Comparison of ENCODE assay signal across 9 cellular contexts in genomic region chr14:103530390-103530789, GRCh38. TPM values are rescaled to one million over a fixed set of nuclear protein-coding genes. Genes with fewer than 3 reads are reported as not detected.
DNase-seq lines count a peak whose midpoint lies in the region; ATAC-seq and TF ChIP-seq lines count a peak whose summit lies in the region.
"Had no signal": no experiment of that assay in that cellular context is flagged by ENCODE, and none has a peak within 500 bp of the region (broad histone marks: within the 10 kb centered on the region; RNA-seq: fewer than 3 reads in every experiment).

No MANE protein-coding gene starts in this region.

- no TSS peak for BruUV-seq in mammary epithelial cell (replicated peaks; lab: Mats Ljungman, UMichigan)

- ATAC-seq in HG03571 (IDR thresholded peaks at IDR 0.05; ENCODE audit: unreplicated experiment) = no peak
- ATAC-seq in HG02798 (IDR thresholded peaks at IDR 0.05; ENCODE audit: poor library complexity, unreplicated experiment) = no peak

- TF ChIP-seq CTCF in DOHH2 (IDR thresholded peaks at IDR 0.05; ENCODE audit: low read depth, low read length, poor library complexity, severe bottlenecking) (no peak), MM.1S (IDR thresholded peaks at IDR 0.05; ENCODE audit: low read length) (no peak), mammary epithelial cell (conservative IDR thresholded peaks at IDR 0.05 in 1 of 2, IDR thresholded peaks at IDR 0.05 in 1 of 2; ENCODE audit: extremely low read depth in 1 of 2, insufficient read depth in 1 of 2, low read depth in 1 of 2, low read length in 2 of 2) (no peak), neural cell (IDR thresholded peaks at IDR 0.05; ENCODE audit: poor library complexity, severe bottlenecking) (no peak)

- dilution Hi-C loops in mammary epithelial cell (cut with HindIII; ENCODE audit: low sequenced_read_pairs) = no loop called here

- H3K9me3 ChIP-seq in DOHH2 (ENCODE audit: control insufficient read depth, insufficient read depth, low read length) (no peaks in the 10 kb centered on the region), MM.1S (replicated peaks; ENCODE audit: insufficient read depth, low read length) (no peaks in the 10 kb centered on the region), mammary epithelial cell (replicated peaks; ENCODE audit: insufficient read depth, low read length) (no peaks in the 10 kb centered on the region), neural cell (ENCODE audit: low read length) (no peaks in the 10 kb centered on the region)
- H3K9me3 ChIP-seq: Peyer's patch had no signal

- peak overlapping the region; percentile 92 for H3K4me2 ChIP-seq in DOHH2 (ENCODE audit: low read length)
- H3K4me2 ChIP-seq in MM.1S (ENCODE audit: low read depth, low read length) = peak overlapping the region; percentile 83; the same call in 1 of the 2 replicates
- H3K4me2 ChIP-seq in mammary epithelial cell (ENCODE audit: insufficient read depth, low read depth, low read length) = peak overlapping the region; percentile 97
- no peak overlapping the region for H3K4me2 ChIP-seq in neural cell (ENCODE audit: low read length)

- TF ChIP-seq RAD21 in neural cell (conservative IDR thresholded peaks at IDR 0.05) = no peak

- H2AFZ ChIP-seq in MM.1S (ENCODE audit: low read length) (no peak overlapping the region), mammary epithelial cell (ENCODE audit: low read depth, low read length) (no peak overlapping the region), neural cell (ENCODE audit: low read depth, low read length) (no peak overlapping the region)

- TF ChIP-seq EP300 in neural cell (conservative IDR thresholded peaks at IDR 0.05; ENCODE audit: poor library complexity, severe bottlenecking) = no peak

- CTCF ChIA-PET in mammary epithelial cell (lab: Charles Lee; ENCODE audit: low non-redundant PET) = no interaction called here

- 58% methylated on average over 6 of the region's 7 CpGs for WGBS in mammary epithelial cell (ENCODE audit: low coverage, missing lambda C conversion rate)

- intact Hi-C loops in mammary epithelial cell (cut with micrococcal nuclease) = no loop called here

- H4K20me1 ChIP-seq in DOHH2 (ENCODE audit: control insufficient read depth, insufficient read depth, low read depth, low read length) (no peaks in the 10 kb centered on the region), MM.1S (ENCODE audit: insufficient read depth, low read length) (no peaks in the 10 kb centered on the region), mammary epithelial cell (ENCODE audit: insufficient read depth, low read length) (no peaks in the 10 kb centered on the region), neural cell (ENCODE audit: insufficient read depth) (no peaks in the 10 kb centered on the region)

- H3K36me3 ChIP-seq in DOHH2 (ENCODE audit: control insufficient read depth, low read length) = peaks cover 30% of the 10 kb centered on the region
- no peaks in the 10 kb centered on the region for H3K36me3 ChIP-seq in MM.1S (replicated peaks; ENCODE audit: insufficient read depth, low read length)
- H3K36me3 ChIP-seq in mammary epithelial cell (ENCODE audit: insufficient read depth, low read length) = no peaks in the 10 kb centered on the region
- no peaks in the 10 kb centered on the region for H3K36me3 ChIP-seq in neural cell (ENCODE audit: insufficient read depth, low read length)

- H3K4me1 ChIP-seq in DOHH2 (ENCODE audit: control insufficient read depth, low read length) (peaks cover 32% of the 10 kb centered on the region), MM.1S (ENCODE audit: low read length) (no peaks in the 10 kb centered on the region), mammary epithelial cell (ENCODE audit: insufficient read depth, low read length) (peaks cover 25% of the 10 kb centered on the region)

- H3K27me3 ChIP-seq in DOHH2 (ENCODE audit: control insufficient read depth, low read length) (no peaks in the 10 kb centered on the region), MM.1S (replicated peaks; ENCODE audit: insufficient read depth, low read length) (no peaks in the 10 kb centered on the region), mammary epithelial cell (ENCODE audit: insufficient read depth, low read length) (no peaks in the 10 kb centered on the region), neural cell (ENCODE audit: insufficient read depth, low read depth, low read length) (no peaks in the 10 kb centered on the region)
- H3K27me3 ChIP-seq: Peyer's patch had no signal

- H3K9me2 ChIP-seq in DOHH2 (replicated peaks; ENCODE audit: control insufficient read depth, low read length) (no peaks in the 10 kb centered on the region), MM.1S (replicated peaks; ENCODE audit: insufficient read depth, low read length) (no peaks in the 10 kb centered on the region), neural cell (ENCODE audit: insufficient read depth, low read length) (no peaks in the 10 kb centered on the region)

- in situ Hi-C loops in mammary epithelial cell (cut with MboI; ENCODE audit: low sequenced_read_pairs in 2 of 2) = no loop called here

- H3F3A ChIP-seq in DOHH2 (ENCODE audit: control insufficient read depth, insufficient read depth) (no peaks in the 10 kb centered on the region), MM.1S (ENCODE audit: insufficient read depth, low read length) (no peaks in the 10 kb centered on the region), neural cell (ENCODE audit: insufficient read depth, low read length, poor library complexity, severe bottlenecking) (no peaks in the 10 kb centered on the region)

- H3K4me3 ChIP-seq in DOHH2 (ENCODE audit: low read length) = peak overlapping the region; percentile 88
- H3K4me3 ChIP-seq in MM.1S (ENCODE audit: low read length) = peak overlapping the region; percentile 85; the same call in 1 of the 2 replicates
- peak overlapping the region in 1 of 3 experiments; percentile 64 for H3K4me3 ChIP-seq in mammary epithelial cell (replicated peaks in 1 of 3; ENCODE audit: insufficient read depth in 1 of 3, low read depth in 2 of 3, low read length in 3 of 3)
- peak overlapping the region; percentile 92 for H3K4me3 ChIP-seq in neural cell (ENCODE audit: low read length)

- H3K27ac ChIP-seq in DOHH2 (ENCODE audit: low read depth, low read length) (no peak overlapping the region), MM.1S (ENCODE audit: low read length) (no peak overlapping the region), mammary epithelial cell (ENCODE audit: insufficient read depth, low read depth, low read length) (no peak overlapping the region), neural cell (ENCODE audit: low read length) (no peak overlapping the region)

- DNase-seq in MM.1S (no peak), mammary epithelial cell (no peak), NCI-H2171 treated with DMSO at 0.1 percent for 48 hours (lab: John Stamatoyannopoulos, UW) (no peak), AG20443 (ENCODE audit: low spot score) (no peak)
- DNase-seq: Peyer's patch had no signal

- H3K9ac ChIP-seq in MM.1S (ENCODE audit: low read length) (no peak overlapping the region), mammary epithelial cell (ENCODE audit: insufficient read depth, low read length) (no peak overlapping the region), neural cell (ENCODE audit: low read length) (no peak overlapping the region)

- H3K79me2 ChIP-seq in DOHH2 (ENCODE audit: control insufficient read depth, low read length) (peaks cover 41% of the 10 kb centered on the region), MM.1S (ENCODE audit: low read length) (peaks cover 31% of the 10 kb centered on the region), mammary epithelial cell (ENCODE audit: insufficient read depth, low read length) (peaks cover 30% of the 10 kb centered on the region), neural cell (replicated peaks; ENCODE audit: insufficient read depth, low read length) (peaks cover 15% of the 10 kb centered on the region)

TF ChIP-seq in neural cell, 6 proteins besides CTCF, POLR2A, EP300 and RAD21 (continues in another document):
- no peak for TF ChIP-seq SMC3 (conservative IDR thresholded peaks at IDR 0.05; ENCODE audit: poor library complexity)
- no peak for TF ChIP-seq REST (IDR thresholded peaks at IDR 0.05; ENCODE audit: borderline replicate concordance)
- no peak for TF ChIP-seq MXI1 (conservative IDR thresholded peaks at IDR 0.05; ENCODE audit: poor library complexity, severe bottlenecking)

RNA-seq across cellular contexts. Expression of gene TRMT61A, which starts 1.4 kb away (rescaled TPM):
- total RNA-seq in mammary epithelial cell = 10 to 100 TPM in 1 of 2 donors, 1 to 10 TPM in 1; 8.8 to 13.3 TPM
- 7.7 TPM for polyA plus RNA-seq in mammary epithelial cell
- polyA minus RNA-seq in mammary epithelial cell = 3.9 TPM
- polyA plus RNA-seq in neural cell = 8.2 and 10.2 TPM in 2 replicates
- polyA minus RNA-seq in neural cell = 5.9 and 6.8 TPM in 2 replicates

RNA-seq across cellular contexts. Expression of gene CKB, which starts 7.8 kb away (rescaled TPM):
- 10 to 100 TPM in 1 of 2 donors, 1 to 10 TPM in 1; 8.7 to 45.8 TPM for total RNA-seq in mammary epithelial cell
- polyA plus RNA-seq in mammary epithelial cell (6.4 TPM), neural cell (918 and 1,148 TPM in 2 replicates)
- polyA minus RNA-seq in mammary epithelial cell (not detected), neural cell (398 and 444 TPM in 2 replicates)

RNA-seq across cellular contexts. Expression of gene BAG5, which starts 32.1 kb away (rescaled TPM):
- 10 to 100 TPM; 31.3 to 39.0 TPM for total RNA-seq in mammary epithelial cell
- polyA plus RNA-seq in mammary epithelial cell (9.1 TPM), neural cell (25.5 and 27.2 TPM in 2 replicates)
- polyA minus RNA-seq in mammary epithelial cell (25.3 TPM), neural cell (53.6 and 58.3 TPM in 2 replicates)

RNA-seq across cellular contexts. Expression of gene COA8, which starts 32.4 kb away (rescaled TPM):
- 10 to 100 TPM; 22.3 to 49.3 TPM for total RNA-seq in mammary epithelial cell
- polyA plus RNA-seq in mammary epithelial cell = 18.1 TPM
- polyA minus RNA-seq in mammary epithelial cell = not detected
- 86.5 and 169 TPM in 2 replicates for polyA plus RNA-seq in neural cell
- polyA minus RNA-seq in neural cell = 36.3 and 39.6 TPM in 2 replicates

Comparison
In these comparisons a context has a peak if more than half of its experiments do, and no peak if none do; other contexts are left out.
1. RNA of gene CKB, which starts 7.8 kb away (polyA plus RNA-seq): 918 to 1,148 TPM in neural cell; 6.4 TPM in mammary epithelial cell (single experiment); every median in the first group is over 100 times any median in the second.